In the genomic region with DNA sequence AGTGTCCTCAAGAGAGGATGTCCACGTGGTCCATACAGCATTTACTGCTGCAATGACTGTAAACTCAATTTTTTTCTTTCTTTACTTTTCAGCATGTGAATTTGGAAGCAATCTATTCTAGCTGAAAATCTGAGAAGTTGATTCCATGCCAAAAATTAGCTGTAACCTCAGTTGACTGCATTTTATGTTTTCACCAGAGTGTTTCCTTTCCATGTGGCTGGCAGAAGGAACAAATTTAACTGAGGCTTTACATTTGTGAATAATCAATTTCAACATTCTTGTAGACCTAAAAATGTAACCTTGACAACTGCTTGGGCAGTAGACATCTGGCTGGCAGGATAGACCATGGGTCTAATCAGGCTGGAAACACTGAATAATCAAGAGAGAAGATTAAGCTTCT, we compare ENCODE assay signal across 15 cellular contexts.
"Had no signal": no experiment of that assay in that cellular context is flagged by ENCODE, and none has a peak within 500 bp of the region (broad histone marks: within the 10 kb centered on the region; RNA-seq: fewer than 3 reads in every experiment).

No MANE protein-coding gene starts in this region.

- H3K4me1 ChIP-seq: foreskin keratinocyte, lower lobe of right lung, stomach, suprapubic skin had no signal

- H3K27me3 ChIP-seq: foreskin keratinocyte, stomach, suprapubic skin, tibial nerve had no signal

- H3K9me3 ChIP-seq: lower lobe of right lung, suprapubic skin had no signal

- H3K4me3 ChIP-seq: lower lobe of right lung, stomach, suprapubic skin, tibial nerve had no signal

- DNase-seq: activated naive CD8-positive, alpha-beta T cell treated with anti-CD3 and anti-CD28 coated beads for 36 hours; activated T-cell treated with anti-CD3 and anti-CD28 coated beads, Interleukin-2, amount 50 U/mL, for 1 hour; amniotic stem cell; effector memory CD4-positive, alpha-beta T cell; foreskin keratinocyte; kidney; lower lobe of right lung; naive B cell; occipital lobe; posterior cingulate gyrus; small intestine; stomach; T1000 had no signal

- H3K27ac ChIP-seq: foreskin keratinocyte, lower lobe of right lung, stomach, suprapubic skin, tibial nerve had no signal

- H3K36me3 ChIP-seq: lower lobe of right lung, stomach, suprapubic skin, tibial nerve had no signal
